In genomic region chr13:49584771-49585182, GRCh38 we compare ENCODE assay signal across 8 cellular contexts. TPM values are rescaled to one million over a fixed set of nuclear protein-coding genes. Genes with fewer than 3 reads are reported as not detected.
DNase-seq lines count a peak whose midpoint lies in the region; ATAC-seq and TF ChIP-seq lines count a peak whose summit lies in the region.

No MANE protein-coding gene starts in this region.

- peak overlapping the region; percentile 64 for H3K27ac Mint-ChIP-seq in activated CD4-positive, alpha-beta memory T cell treated with anti-CD3 and anti-CD28 coated beads for 36 hours
- H3K27ac Mint-ChIP-seq in glutamatergic neuron (ENCODE audit: unreplicated experiment) (peak overlapping the region; percentile 83), progenitor cell of endocrine pancreas (peak overlapping the region; percentile 92)

- peaks cover 14% of the 10 kb centered on the region for H3K36me3 Mint-ChIP-seq in activated CD4-positive, alpha-beta memory T cell treated with anti-CD3 and anti-CD28 coated beads for 36 hours
- H3K36me3 Mint-ChIP-seq in glutamatergic neuron (ENCODE audit: unreplicated experiment) (peaks cover 4% of the 10 kb centered on the region), progenitor cell of endocrine pancreas (ENCODE audit: insufficient read depth) (peaks cover 6% of the 10 kb centered on the region)

- peaks cover 31% of the 10 kb centered on the region for H3K4me1 Mint-ChIP-seq in activated CD4-positive, alpha-beta memory T cell treated with anti-CD3 and anti-CD28 coated beads for 36 hours (ENCODE audit: low read depth)
- H3K4me1 Mint-ChIP-seq in glutamatergic neuron (ENCODE audit: low read depth, unreplicated experiment) (peaks cover 6% of the 10 kb centered on the region), progenitor cell of endocrine pancreas (ENCODE audit: low read depth) (peaks cover 20% of the 10 kb centered on the region)

- H3K27me3 Mint-ChIP-seq in activated CD4-positive, alpha-beta memory T cell treated with anti-CD3 and anti-CD28 coated beads for 36 hours = no peaks in the 10 kb centered on the region
- peaks cover 6% of the 10 kb centered on the region for H3K27me3 Mint-ChIP-seq in glutamatergic neuron (ENCODE audit: unreplicated experiment)
- no peaks in the 10 kb centered on the region for H3K27me3 Mint-ChIP-seq in progenitor cell of endocrine pancreas

- POLR2A ChIA-PET in activated CD4-positive, alpha-beta memory T cell treated with anti-CD3 and anti-CD28 coated beads for 36 hours (lab: Charles Lee) = interaction anchor here (0.8 to 1.6 kb wide), 5 partner anchors 14 to 352 kb away, joined by 3 to 5 read pairs (median 3); partner anchors contain the start of gene SPRYD7

- ATAC-seq in GM19023 (IDR thresholded peaks at IDR 0.05; ENCODE audit: unreplicated experiment) (peak; percentile 15), HG03342 (IDR thresholded peaks at IDR 0.05; ENCODE audit: unreplicated experiment) (peak; percentile 3)

- TF ChIP-seq CTCF in AG10803 (conservative IDR thresholded peaks at IDR 0.05; ENCODE audit: low read length) = no peak
- no peak for TF ChIP-seq CTCF in glutamatergic neuron (IDR thresholded peaks at IDR 0.05; ENCODE audit: partially characterized antibody, unreplicated experiment)
- TF ChIP-seq CTCF in progenitor cell of endocrine pancreas (IDR thresholded peaks at IDR 0.05; ENCODE audit: unreplicated experiment) = no peak

- intact Hi-C loops in activated CD4-positive, alpha-beta memory T cell treated with anti-CD3 and anti-CD28 coated beads for 36 hours (cut with micrococcal nuclease) = loop anchor here (1.0 to 10.0 kb wide), 6 partner anchors 14 to 337 kb away; partner anchors contain the start of genes CAB39L, CDADC1, KPNA3 and SETDB2

- H3K4me3 ChIP-seq in AG10803 (ENCODE audit: low read length) = peak overlapping the region; percentile 87

- CTCF ChIA-PET in activated CD4-positive, alpha-beta memory T cell treated with anti-CD3 and anti-CD28 coated beads for 36 hours (lab: Charles Lee) = interaction anchor here (1.2 kb wide), 1 partner anchor 140 kb away, joined by 3 read pairs; the partner anchor contains the start of genes CAB39L and SETDB2

- DNase-seq in AG10803 (ENCODE audit: low read depth) (no peak), glutamatergic neuron (no peak), progenitor cell of endocrine pancreas (ENCODE audit: low spot score, unreplicated experiment) (no peak), SW 1271 (lab: John Stamatoyannopoulos, UW) (no peak), OCI-M2 (lab: John Stamatoyannopoulos, UW; ENCODE audit: unreplicated experiment) (no peak)
- DNase-seq in activated CD4-positive, alpha-beta memory T cell treated with anti-CD3 and anti-CD28 coated beads for 36 hours = no peak

- no peaks in the 10 kb centered on the region for H3K9me3 Mint-ChIP-seq in activated CD4-positive, alpha-beta memory T cell treated with anti-CD3 and anti-CD28 coated beads for 36 hours
- H3K9me3 Mint-ChIP-seq in glutamatergic neuron (ENCODE audit: unreplicated experiment) (peaks cover 5% of the 10 kb centered on the region), progenitor cell of endocrine pancreas (ENCODE audit: low read depth) (no peaks in the 10 kb centered on the region)

- H3K4me3 Mint-ChIP-seq in activated CD4-positive, alpha-beta memory T cell treated with anti-CD3 and anti-CD28 coated beads for 36 hours = peak overlapping the region; percentile 82
- H3K4me3 Mint-ChIP-seq in glutamatergic neuron (ENCODE audit: unreplicated experiment) (peak overlapping the region; percentile 94), progenitor cell of endocrine pancreas (ENCODE audit: low read depth) (peak overlapping the region; percentile 81)

RNA-seq across cellular contexts. Expression of gene RCBTB1, which starts 0.6 kb away (rescaled TPM):
- 10 to 100 TPM; 18.7 to 19.3 TPM for total RNA-seq in activated CD4-positive, alpha-beta memory T cell treated with anti-CD3 and anti-CD28 coated beads for 36 hours
- 46.1 TPM for total RNA-seq in glutamatergic neuron (ENCODE audit: unreplicated experiment)
- total RNA-seq in progenitor cell of endocrine pancreas = 29.8 and 34.5 TPM in 2 replicates

RNA-seq across cellular contexts. Expression of gene ARL11, which starts 43.5 kb away (rescaled TPM):
- under 1 TPM; 0.33 to 0.34 TPM for total RNA-seq in activated CD4-positive, alpha-beta memory T cell treated with anti-CD3 and anti-CD28 coated beads for 36 hours
- total RNA-seq in glutamatergic neuron (ENCODE audit: unreplicated experiment) (not detected), progenitor cell of endocrine pancreas (0.10 TPM in 1 of 2 replicates, not detected in the other)
